1 cellular context compared by ENCODE assay signal in the genomic region with DNA sequence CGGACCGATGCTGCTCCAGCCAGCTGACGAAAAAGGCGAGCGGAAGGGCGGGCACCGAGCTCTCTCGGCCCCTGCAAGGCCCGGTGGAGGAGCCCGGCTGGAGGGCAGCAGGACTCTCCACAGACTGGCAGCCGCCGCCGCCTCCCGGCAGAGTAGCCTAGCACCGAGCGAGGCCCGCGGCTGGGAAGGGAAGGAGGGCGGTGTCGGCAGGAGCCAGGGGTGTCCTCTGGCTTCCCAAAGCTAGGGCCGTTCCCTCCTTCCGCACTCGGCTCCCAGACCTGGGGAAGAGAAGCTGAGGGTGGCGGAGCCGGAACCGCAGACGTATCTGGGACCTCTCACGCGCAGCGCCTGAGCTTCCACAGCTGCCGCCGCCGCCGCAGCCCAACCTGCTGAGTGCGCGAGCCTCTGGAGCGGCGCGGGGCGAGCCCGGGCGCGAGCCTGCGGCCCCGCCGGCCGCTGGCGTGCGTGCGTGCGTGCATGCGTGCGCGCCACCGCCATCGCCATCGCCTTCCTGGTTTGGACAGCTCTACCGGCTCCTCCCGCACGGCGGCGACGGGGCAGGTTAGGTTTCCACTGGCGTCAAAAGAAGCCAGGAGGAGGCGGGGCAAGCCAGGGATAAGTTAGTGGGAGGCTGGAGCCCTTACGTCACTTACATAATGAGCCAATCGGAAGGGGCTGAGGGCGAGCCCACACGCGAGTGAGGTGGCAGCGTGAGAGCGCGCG.
TF ChIP-seq lines count a peak whose summit lies in the region.

Gene RAB6A, minus strand, starts transcription at position 395 of the 723 bp plus-strand sequence. CDS start 439 bp downstream, outside the sequence.

TF ChIP-seq in H1, 55 proteins besides CTCF, POLR2A, EP300 and RAD21 (continued from another document):
- TF ChIP-seq KDM5A (IDR thresholded peaks at IDR 0.05; ENCODE audit: low read length) (no peak), POU5F1 (IDR thresholded peaks at IDR 0.05; ENCODE audit: low read depth, low read length) (no peak)
TF ChIP-seq in H1: peak in this region for 26.
